13 cellular contexts compared by ENCODE assay signal in genomic region chr11:3006505-3007260, GRCh38. TPM values are rescaled to one million over a fixed set of nuclear protein-coding genes. Genes with fewer than 3 reads are reported as not detected.
A peak's percentile ranks its signal among the peaks of the same experiment; 100 is the strongest.
DNase-seq lines count a peak whose midpoint lies in the region; ATAC-seq and TF ChIP-seq lines count a peak whose summit lies in the region.
"Had no signal": no experiment of that assay in that cellular context is flagged by ENCODE, and none has a peak within 500 bp of the region (broad histone marks: within the 10 kb centered on the region; RNA-seq: fewer than 3 reads in every experiment).

No MANE protein-coding gene starts in this region.

- H3K9ac ChIP-seq in SK-N-MC (ENCODE audit: insufficient read length) = no peak overlapping the region

- peaks cover 46% of the 10 kb centered on the region for H3K4me1 ChIP-seq in CD8-positive, alpha-beta T cell (ENCODE audit: insufficient read depth, low read length)
- H3K4me1 ChIP-seq in sigmoid colon = peaks cover 0 to 9% (median 5%) of the 10 kb centered on the region in 4 donors

- no peaks in the 10 kb centered on the region for H3K9me3 Mint-ChIP-seq in CD8-positive, alpha-beta T cell
- no peaks in the 10 kb centered on the region for H3K9me3 Mint-ChIP-seq in chondrocyte (ENCODE audit: low read depth)
- no peaks in the 10 kb centered on the region for H3K9me3 Mint-ChIP-seq in HFFc6
- H3K9me3 Mint-ChIP-seq in activated CD4-positive, alpha-beta memory T cell treated with anti-CD3 and anti-CD28 coated beads for 36 hours = no peaks in the 10 kb centered on the region
- H3K9me3 Mint-ChIP-seq: activated B cell treated with CpG ODN at 0.5 μM for 24 hours had no signal

- no peak for TF ChIP-seq POLR2A in sigmoid colon (IDR thresholded peaks at IDR 0.05)

- peaks cover 73% of the 10 kb centered on the region for H3K36me3 Mint-ChIP-seq in CD8-positive, alpha-beta T cell
- H3K36me3 Mint-ChIP-seq in chondrocyte (ENCODE audit: low read depth) (peaks cover 45% of the 10 kb centered on the region), HFFc6 (ENCODE audit: low read depth) (peaks cover 11% of the 10 kb centered on the region)
- H3K36me3 Mint-ChIP-seq in activated CD4-positive, alpha-beta memory T cell treated with anti-CD3 and anti-CD28 coated beads for 36 hours = peaks cover 57% of the 10 kb centered on the region

- H3K4me3 Mint-ChIP-seq in CD8-positive, alpha-beta T cell = peak overlapping the region; percentile 89
- H3K4me3 Mint-ChIP-seq in chondrocyte (ENCODE audit: unreplicated experiment) (no peak overlapping the region), HFFc6 (no peak overlapping the region)
- H3K4me3 Mint-ChIP-seq in activated CD4-positive, alpha-beta memory T cell treated with anti-CD3 and anti-CD28 coated beads for 36 hours = no peak overlapping the region
- H3K4me3 Mint-ChIP-seq: activated B cell treated with CpG ODN at 0.5 μM for 24 hours had no signal

- intact Hi-C loops in CD8-positive, alpha-beta T cell (cut with DNase I, micrococcal nuclease) = loop anchor here in 1 of 2 experiments (1.0 kb wide), 2 partner anchors 8 to 14 kb away; partner anchors contain the start of gene NAP1L4
- intact Hi-C loops in sigmoid colon (cut with DNase I) = no loop called here
- intact Hi-C loops in activated CD4-positive, alpha-beta memory T cell treated with anti-CD3 and anti-CD28 coated beads for 36 hours (cut with micrococcal nuclease) = no loop called here

- no peaks in the 10 kb centered on the region for H3K9me3 ChIP-seq in CD8-positive, alpha-beta T cell (ENCODE audit: low read length)
- H3K9me3 ChIP-seq in SK-N-MC (ENCODE audit: low read depth, low read length) = no peaks in the 10 kb centered on the region
- no peaks in the 10 kb centered on the region for H3K9me3 ChIP-seq in sigmoid colon

- TF ChIP-seq CTCF in CD8-positive, alpha-beta T cell (IDR thresholded peaks at IDR 0.05) = no peak
- TF ChIP-seq CTCF in chondrocyte (IDR thresholded peaks at IDR 0.05) = no peak
- no peak for TF ChIP-seq CTCF in sigmoid colon (IDR thresholded peaks at IDR 0.05)
- TF ChIP-seq CTCF in HFFc6 (IDR thresholded peaks at IDR 0.05) = no peak

- POLR2A ChIA-PET in CD8-positive, alpha-beta T cell (lab: Charles Lee) = interaction anchor here (0.7 to 5.9 kb wide), 11 partner anchors 7 to 120 kb away, joined by 3 to 39 read pairs (median 5); partner anchors contain the start of gene NAP1L4
- POLR2A ChIA-PET in activated CD4-positive, alpha-beta memory T cell treated with anti-CD3 and anti-CD28 coated beads for 36 hours (lab: Charles Lee) = no interaction called here

- 88 to 89% methylated on average over 21 of the region's 21 CpGs for WGBS in sigmoid colon, 2 donors

- no peaks in the 10 kb centered on the region for H3K27me3 ChIP-seq in CD8-positive, alpha-beta T cell (ENCODE audit: insufficient read depth, low read length)
- H3K27me3 ChIP-seq in sigmoid colon = no peaks in the 10 kb centered on the region

- no peak for TF ChIP-seq EP300 in sigmoid colon (IDR thresholded peaks at IDR 0.05)

- no peaks in the 10 kb centered on the region for H3K27me3 Mint-ChIP-seq in CD8-positive, alpha-beta T cell (ENCODE audit: low read depth)
- no peaks in the 10 kb centered on the region for H3K27me3 Mint-ChIP-seq in chondrocyte (ENCODE audit: low read depth)
- peaks cover 3% of the 10 kb centered on the region for H3K27me3 Mint-ChIP-seq in HFFc6 (ENCODE audit: insufficient read depth)
- H3K27me3 Mint-ChIP-seq in activated CD4-positive, alpha-beta memory T cell treated with anti-CD3 and anti-CD28 coated beads for 36 hours = no peaks in the 10 kb centered on the region
- H3K27me3 Mint-ChIP-seq: activated B cell treated with CpG ODN at 0.5 μM for 24 hours had no signal

- H3K27ac Mint-ChIP-seq in CD8-positive, alpha-beta T cell = peak overlapping the region; percentile 91
- H3K27ac Mint-ChIP-seq in chondrocyte (ENCODE audit: unreplicated experiment) (no peak overlapping the region), HFFc6 (no peak overlapping the region)
- no peak overlapping the region for H3K27ac Mint-ChIP-seq in activated CD4-positive, alpha-beta memory T cell treated with anti-CD3 and anti-CD28 coated beads for 36 hours
- H3K27ac Mint-ChIP-seq: activated B cell treated with CpG ODN at 0.5 μM for 24 hours had no signal

- peaks cover 69% of the 10 kb centered on the region for H3K4me1 Mint-ChIP-seq in CD8-positive, alpha-beta T cell (ENCODE audit: low read depth)
- H3K4me1 Mint-ChIP-seq in chondrocyte (ENCODE audit: low read depth) (peaks cover 23% of the 10 kb centered on the region), HFFc6 (ENCODE audit: low read depth) (peaks cover 7% of the 10 kb centered on the region; the same call in 1 of the 2 replicates)
- peaks cover 13% of the 10 kb centered on the region for H3K4me1 Mint-ChIP-seq in activated CD4-positive, alpha-beta memory T cell treated with anti-CD3 and anti-CD28 coated beads for 36 hours (ENCODE audit: low read depth)
- H3K4me1 Mint-ChIP-seq: activated B cell treated with CpG ODN at 0.5 μM for 24 hours had no signal

- H3K4me3 ChIP-seq in CD8-positive, alpha-beta T cell (ENCODE audit: low read depth, low read length) = peak overlapping the region; percentile 57
- H3K4me3 ChIP-seq in SK-N-MC (peak overlapping the region; percentile 38; the same call in 1 of the 2 replicates), sigmoid colon (no peak overlapping the region)

- peaks cover 28% of the 10 kb centered on the region for H3K36me3 ChIP-seq in CD8-positive, alpha-beta T cell (ENCODE audit: insufficient read depth, low read length)
- H3K36me3 ChIP-seq in SK-N-MC (ENCODE audit: insufficient read depth, low read length) (peaks cover 76% of the 10 kb centered on the region), sigmoid colon (peaks cover 11 to 96% (median 53%) of the 10 kb centered on the region in 4 donors)

- H3K27ac ChIP-seq in CD8-positive, alpha-beta T cell (ENCODE audit: low read depth, low read length) = peak overlapping the region; percentile 52
- H3K27ac ChIP-seq in SK-N-MC = peak overlapping the region; percentile 70; the same call in 1 of the 2 replicates
- H3K27ac ChIP-seq in sigmoid colon = no peak overlapping the region

- CTCF ChIA-PET in CD8-positive, alpha-beta T cell (lab: Charles Lee) = interaction anchor here (0.8 to 2.3 kb wide), 9 partner anchors 8 to 702 kb away, joined by 3 to 19 read pairs (median 4); no protein-coding TSS in a partner anchor
- CTCF ChIA-PET in activated CD4-positive, alpha-beta memory T cell treated with anti-CD3 and anti-CD28 coated beads for 36 hours (lab: Charles Lee) = interaction anchor here (0.8 to 3.5 kb wide), 3 partner anchors 15 to 85 kb away, joined by 3 to 11 read pairs (median 5); no protein-coding TSS in a partner anchor

- DNase-seq in CD8-positive, alpha-beta T cell = peak; percentile 33 to 83 (median 74)
- DNase-seq in SK-N-MC (ENCODE audit: low read depth, low spot score) (peak; percentile 39), chondrocyte (ENCODE audit: low spot score) (peak; percentile 72), sigmoid colon (peak; percentile 63), NCI-H2171 (lab: John Stamatoyannopoulos, UW) (no peak), HFFc6 (no peak)
- DNase-seq in activated CD4-positive, alpha-beta memory T cell treated with anti-CD3 and anti-CD28 coated beads for 36 hours = no peak
- DNase-seq: activated B cell treated with CpG ODN at 0.5 μM for 24 hours, AML-193, anterior cingulate cortex, NCI-H1105 treated with DMSO at 0.1 percent for 48 hours, occipital lobe had no signal

- peak; percentile 99 for ATAC-seq in CD8-positive, alpha-beta T cell
- no peak for ATAC-seq in activated CD4-positive, CD25-positive, alpha-beta regulatory T cell treated with anti-CD3 and anti-CD28 coated beads, Interleukin-2, amount 50 U/mL, for 24 hours

RNA-seq across cellular contexts. Expression of gene NAP1L4, which starts 14.6 kb away (rescaled TPM):
- 100 to 1,000 TPM; 276 to 290 TPM for total RNA-seq in CD8-positive, alpha-beta T cell
- total RNA-seq in chondrocyte (83.5 to 135 TPM (median 89.5 TPM) in 3 replicates), sigmoid colon (100 to 1,000 TPM in 2 of 4 donors, 10 to 100 TPM in 2; 88.2 to 102 (median 95.4) TPM)
- polyA plus RNA-seq in sigmoid colon = 10 to 100 TPM; 55.9 to 94.8 (median 61.3) TPM
- 100 to 1,000 TPM; 109 to 140 (median 131) TPM for total RNA-seq in HFFc6 (2021; fragmentation: NEBNext Ultra II Directional; extraction: Animal tissue kit (Norgen Biotek cat#: 25700))
- total RNA-seq in activated CD4-positive, alpha-beta memory T cell treated with anti-CD3 and anti-CD28 coated beads for 36 hours = 100 to 1,000 TPM; 261 to 263 TPM

RNA-seq across cellular contexts. Expression of gene CARS1, which starts 50.5 kb away (rescaled TPM):
- total RNA-seq in CD8-positive, alpha-beta T cell = 10 to 100 TPM; 34.2 to 34.7 TPM
- total RNA-seq in chondrocyte (49.3 to 106 TPM (median 101 TPM) in 3 replicates), sigmoid colon (10 to 100 TPM; 34.6 to 49.0 (median 39.6) TPM)
- polyA plus RNA-seq in sigmoid colon = 10 to 100 TPM; 21.0 to 57.1 (median 35.4) TPM
- 10 to 100 TPM; 51.2 to 64.3 (median 56.1) TPM for total RNA-seq in HFFc6 (2021; fragmentation: NEBNext Ultra II Directional; extraction: Animal tissue kit (Norgen Biotek cat#: 25700))
- total RNA-seq in activated CD4-positive, alpha-beta memory T cell treated with anti-CD3 and anti-CD28 coated beads for 36 hours = 10 to 100 TPM; 94.7 to 97.5 TPM

Comparison
In these comparisons a context has a peak if more than half of its experiments do, and no peak if none do; other contexts are left out.
1. DNase-seq: peak in CD8-positive, alpha-beta T cell (7 of 7), SK-N-MC (single experiment), chondrocyte (single experiment) and sigmoid colon (single experiment); none in NCI-H2171 (single experiment), HFFc6 (single experiment) and activated CD4-positive, alpha-beta memory T cell treated with anti-CD3 and anti-CD28 coated beads for 36 hours (single experiment).
2. H3K27ac ChIP-seq: peak in CD8-positive, alpha-beta T cell (single experiment) and SK-N-MC (single experiment); none in sigmoid colon (0 of 4).
3. H3K4me3 ChIP-seq: peak in CD8-positive, alpha-beta T cell (single experiment) and SK-N-MC (single experiment); none in sigmoid colon (0 of 4).